ENCODE assay signal across 11 cellular contexts in genomic region chr15:31362121-31362520, GRCh38. TPM values are rescaled to one million over a fixed set of nuclear protein-coding genes. Genes with fewer than 3 reads are reported as not detected.
A peak's percentile ranks its signal among the peaks of the same experiment; 100 is the strongest.
DNase-seq lines count a peak whose midpoint lies in the region; ATAC-seq and TF ChIP-seq lines count a peak whose summit lies in the region.
"Had no signal": no experiment of that assay in that cellular context is flagged by ENCODE, and none has a peak within 500 bp of the region (broad histone marks: within the 10 kb centered on the region; RNA-seq: fewer than 3 reads in every experiment).

No MANE protein-coding gene starts in this region.

- H3K4me2 ChIP-seq in GM23338 = peak overlapping the region; percentile 70

- intact Hi-C loops in sigmoid colon (cut with DNase I) = no loop called here

- H3K4me1 ChIP-seq in GM23338 (ENCODE audit: insufficient read depth) = peaks cover 60% of the 10 kb centered on the region
- H3K4me1 ChIP-seq in effector memory CD4-positive, alpha-beta T cell (ENCODE audit: control insufficient read depth, insufficient read depth, low read length, poor library complexity, severe bottlenecking) = peaks cover 97% of the 10 kb centered on the region
- peaks cover 0 to 85% (median 80%) of the 10 kb centered on the region in 4 donors for H3K4me1 ChIP-seq in sigmoid colon

- peaks cover 56% of the 10 kb centered on the region for H3K79me2 ChIP-seq in GM23338 (replicated peaks; ENCODE audit: insufficient read depth)

- no peak overlapping the region for H3K27ac Mint-ChIP-seq in GM23338

- peaks cover 5% of the 10 kb centered on the region; the same call in 1 of the 2 replicates for H4K20me1 ChIP-seq in GM23338 (replicated peaks; ENCODE audit: insufficient read depth)

- no peaks in the 10 kb centered on the region for H3F3A ChIP-seq in GM23338 (replicated peaks; ENCODE audit: low read depth)

- TF ChIP-seq POLR2A in sigmoid colon (IDR thresholded peaks at IDR 0.05) = no peak

- no peaks in the 10 kb centered on the region for H3K36me3 Mint-ChIP-seq in GM23338 (ENCODE audit: low read depth)

- no peaks in the 10 kb centered on the region for H3K9me3 Mint-ChIP-seq in GM23338

- WGBS in sigmoid colon, 2 donors = 57 to 59% methylated on average over 4 of the region's 4 CpGs

- H3K27ac ChIP-seq in GM23338 (ENCODE audit: low read depth) = 0 out of 2 replicates have a peak overlapping the region, but pooled peaks have one; percentile 9
- H3K27ac ChIP-seq in effector memory CD4-positive, alpha-beta T cell (ENCODE audit: insufficient read depth, low read length, poor library complexity, severe bottlenecking) = peak overlapping the region; percentile 91
- H3K27ac ChIP-seq in sigmoid colon = peak overlapping the region; percentile 49 to 92 (median 59)

- no peaks in the 10 kb centered on the region for H3K36me3 ChIP-seq in GM23338 (ENCODE audit: insufficient read depth)
- H3K36me3 ChIP-seq in effector memory CD4-positive, alpha-beta T cell (ENCODE audit: control insufficient read depth, insufficient read depth, low read length) = no peaks in the 10 kb centered on the region
- no peaks in the 10 kb centered on the region for H3K36me3 ChIP-seq in sigmoid colon

- no peak overlapping the region for H2AFZ ChIP-seq in GM23338

- TF ChIP-seq EP300 in sigmoid colon (IDR thresholded peaks at IDR 0.05) = no peak

- no peaks in the 10 kb centered on the region for H3K9me3 ChIP-seq in effector memory CD4-positive, alpha-beta T cell (ENCODE audit: control insufficient read depth, low read length)
- no peaks in the 10 kb centered on the region for H3K9me3 ChIP-seq in sigmoid colon

- H3K27me3 ChIP-seq in GM23338 (ENCODE audit: insufficient read depth) = no peaks in the 10 kb centered on the region
- no peaks in the 10 kb centered on the region for H3K27me3 ChIP-seq in effector memory CD4-positive, alpha-beta T cell (replicated peaks; ENCODE audit: control insufficient read depth, insufficient read depth, low read length, poor library complexity, severe bottlenecking)
- no peaks in the 10 kb centered on the region for H3K27me3 ChIP-seq in sigmoid colon

- no peak overlapping the region; the same call in 2 of the 3 replicates for H3K4me3 Mint-ChIP-seq in GM23338

- TF ChIP-seq CTCF in GM23338 (conservative IDR thresholded peaks at IDR 0.05; ENCODE audit: low read depth in 2 of 2) = no peak
- TF ChIP-seq CTCF in sigmoid colon (IDR thresholded peaks at IDR 0.05) = no peak

- no peak for DNase-seq in GM23338 (ENCODE audit: low spot score)
- peak; percentile 16 for DNase-seq in NOMO-1 treated with DMSO at 0.1 percent for 48 hours (lab: John Stamatoyannopoulos, UW; ENCODE audit: unreplicated experiment)
- DNase-seq in effector memory CD4-positive, alpha-beta T cell = no peak
- no peak for DNase-seq in sigmoid colon
- no peak for DNase-seq in HT-29 (ENCODE audit: low spot score)
- no peak for DNase-seq in NCI-H1694 (lab: John Stamatoyannopoulos, UW)
- DNase-seq: midbrain; NCI-H1048; stimulated activated CD4-positive, alpha-beta T cell treated with anti-CD3 and anti-CD28 coated beads, Interleukin-2, amount 100 ng/mL, for 48 hours had no signal

- H3K4me1 Mint-ChIP-seq in GM23338 = peaks cover 77% of the 10 kb centered on the region

- H3K4me3 ChIP-seq in GM23338 = 0 out of 2 replicates have a peak overlapping the region, but pooled peaks have one; percentile 29
- peak overlapping the region; percentile 16 for H3K4me3 ChIP-seq in effector memory CD4-positive, alpha-beta T cell (ENCODE audit: insufficient read depth, low read depth, low read length, poor library complexity, severe bottlenecking)
- no peak overlapping the region for H3K4me3 ChIP-seq in sigmoid colon

- ATAC-seq in GM23338 (no peak), HG03280 (IDR thresholded peaks at IDR 0.05; ENCODE audit: unreplicated experiment) (no peak), HG03565 (IDR thresholded peaks at IDR 0.05; ENCODE audit: unreplicated experiment) (no peak)

- no peaks in the 10 kb centered on the region for H3K9me2 ChIP-seq in GM23338 (ENCODE audit: insufficient read depth)

- H3K27me3 Mint-ChIP-seq in GM23338 (ENCODE audit: insufficient read depth, low read depth, poor library complexity) = peaks cover 15% of the 10 kb centered on the region

TF ChIP-seq in GM23338, 12 proteins besides CTCF, POLR2A, EP300 and RAD21:
- TF ChIP-seq NANOG (IDR thresholded peaks at IDR 0.05; ENCODE audit: borderline replicate concordance) = no peak

RNA-seq across cellular contexts. Expression of gene KLF13, which starts 35.5 kb away (rescaled TPM):
- total RNA-seq in GM23338 (2014; rRNA removed; shearing (Covaris generic)) = 21.5 and 23.5 TPM in 2 replicates
- polyA plus RNA-seq in GM23338 (2016; fragmentation: Nextera tagmentation; extraction: Ambion mirVana) (28.6 and 35.7 TPM in 2 replicates), sigmoid colon (10 to 100 TPM; 23.4 to 71.9 (median 48.6) TPM)
- total RNA-seq in sigmoid colon = 10 to 100 TPM; 18.7 to 28.0 (median 24.5) TPM
- total RNA-seq in HT-29 (2014; rRNA removed; shearing (Covaris generic)) = 52.2 and 52.7 TPM in 2 replicates

Comparison
In these comparisons a context has a peak if more than half of its experiments do, and no peak if none do; other contexts are left out.
1. H3K27ac ChIP-seq: peak in every context shown above with its lines; median percentile 91 in effector memory CD4-positive, alpha-beta T cell; 59 in sigmoid colon; 9 in GM23338.
2. H3K4me3 ChIP-seq: peak in GM23338 (single experiment) and effector memory CD4-positive, alpha-beta T cell (single experiment); none in sigmoid colon (0 of 4).